ENCODE assay signal across 8 cellular contexts in genomic region chrX:153333821-153334653, GRCh38.
DNase-seq lines count a peak whose midpoint lies in the region; ATAC-seq and TF ChIP-seq lines count a peak whose summit lies in the region.

TSS of gene ZNF275 (plus strand) at chrX:153334153. CDS start at chrX:153336680, 2,527 bp downstream.

- H3K4me3 ChIP-seq in retinal pigment epithelial cell (ENCODE audit: low read length): peak within 1 kb of the TSS; percentile 63

- ATAC-seq in GM18502 (IDR thresholded peaks at IDR 0.05; ENCODE audit: poor library complexity, unreplicated experiment): peak; percentile 89
- peak; percentile 81 for ATAC-seq in HG02852 (IDR thresholded peaks at IDR 0.05; ENCODE audit: unreplicated experiment)
- ATAC-seq in GM18873 (IDR thresholded peaks at IDR 0.05; ENCODE audit: low FRiP score, unreplicated experiment): no peak

- TF ChIP-seq CTCF in retinal pigment epithelial cell (conservative IDR thresholded peaks at IDR 0.05; ENCODE audit: low read depth, low read length): no peak

- DNase-seq in NCI-H146 (lab: John Stamatoyannopoulos, UW) (peak; percentile 80), T1000 (lab: John Stamatoyannopoulos, UW) (peak; percentile 57), astrocyte of the hippocampus (ENCODE audit: low read depth, low spot score) (peak; percentile 86), hippocampal formation (lab: John Stamatoyannopoulos, UW) (peak; percentile 23 to 80), retinal pigment epithelial cell (ENCODE audit: low read depth) (no peak)
